ENCODE assay signal across 1 cellular context in the genomic region with DNA sequence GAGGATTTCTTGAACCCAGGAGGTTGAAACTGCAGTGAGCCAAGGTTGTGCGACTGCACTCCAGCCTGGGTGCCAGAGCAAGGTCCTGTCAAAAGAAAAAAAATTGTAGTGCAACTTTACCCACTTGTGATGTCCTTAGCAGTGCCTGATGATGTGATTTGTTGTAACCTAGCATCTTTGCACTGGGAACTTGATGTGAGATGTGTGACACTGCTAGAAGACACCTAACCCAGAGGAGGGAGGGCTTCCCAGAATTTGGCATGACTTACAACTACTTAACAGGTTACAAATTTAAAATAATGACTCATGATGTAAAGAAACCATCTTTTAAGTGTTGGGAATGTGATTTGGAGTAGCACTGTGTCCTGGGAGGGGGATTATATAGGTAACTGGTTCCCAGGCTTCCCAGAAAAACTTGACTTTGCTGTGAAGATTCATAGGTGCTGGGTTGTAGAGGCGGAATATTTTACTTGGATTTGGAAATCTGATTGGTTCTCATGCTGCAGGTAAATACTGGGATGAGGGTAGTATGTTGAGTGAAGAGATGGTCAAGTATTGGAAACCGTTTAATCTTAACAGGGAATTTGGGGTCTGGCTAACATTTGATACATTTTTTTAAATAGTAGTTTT.
A peak's percentile ranks its signal among the peaks of the same experiment; 100 is the strongest.
TF ChIP-seq lines count a peak whose summit lies in the region.

No MANE protein-coding gene starts in this region.

TF ChIP-seq in GM23338, 12 proteins besides CTCF, POLR2A, EP300 and RAD21:
- TF ChIP-seq JUNB (IDR thresholded peaks at IDR 0.05; ENCODE audit: unreplicated experiment) (no peak), ETS1 (IDR thresholded peaks at IDR 0.05) (no peak), POLR2AphosphoS5 (IDR thresholded peaks at IDR 0.05; ENCODE audit: low read depth) (peak; percentile 24; the same call in 1 of the 2 replicates), CREB1 (CRISPR knock-in tag; IDR thresholded peaks at IDR 0.05; ENCODE audit: low read depth) (no peak)
